Comparison of ENCODE assay signal across 15 cellular contexts in the genomic region with DNA sequence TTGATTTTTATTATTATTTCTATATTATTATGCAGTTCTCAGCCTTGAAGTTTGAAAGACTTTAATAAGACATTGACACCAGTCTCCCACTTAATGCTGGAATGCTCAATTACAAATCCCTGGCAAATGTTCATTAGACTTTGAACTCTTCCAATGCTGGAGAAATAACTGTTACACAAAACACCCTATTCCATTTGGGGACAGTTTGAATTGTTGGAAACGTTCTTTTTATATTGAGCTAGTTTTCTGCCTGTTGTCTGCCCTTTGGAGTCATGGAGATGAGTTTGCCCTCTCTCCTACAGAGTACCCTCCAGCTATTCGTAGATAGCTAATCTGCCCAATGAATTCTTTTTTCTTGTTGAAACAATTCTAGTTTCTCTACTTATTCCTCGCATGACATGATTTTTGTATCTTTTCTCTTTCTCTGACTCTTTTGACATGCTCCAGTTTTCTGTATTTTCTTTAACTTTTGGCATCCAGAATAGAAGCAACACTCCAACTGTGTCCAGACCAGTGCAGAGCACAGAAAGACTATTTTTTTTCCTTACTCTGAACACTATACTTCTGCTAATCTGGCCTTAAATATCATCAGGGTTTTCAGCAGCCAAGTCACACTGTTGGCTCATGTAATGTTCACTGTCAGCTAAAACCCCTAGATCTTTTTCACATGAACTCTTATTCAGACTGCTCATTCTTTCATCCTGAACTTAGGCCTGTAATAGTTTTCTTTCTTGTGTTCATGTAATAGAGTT.
DNase-seq lines count a peak whose midpoint lies in the region; ATAC-seq and TF ChIP-seq lines count a peak whose summit lies in the region.
"Had no signal": no experiment of that assay in that cellular context is flagged by ENCODE, and none has a peak within 500 bp of the region (broad histone marks: within the 10 kb centered on the region; RNA-seq: fewer than 3 reads in every experiment).

No MANE protein-coding gene starts in this region.

- H3K27ac ChIP-seq in Panc1 (ENCODE audit: low read length), result peak overlapping the region; percentile 51; the same call in 1 of the 2 replicates
- peak overlapping the region; percentile 71 to 96 (median 86) for H3K27ac ChIP-seq in thyroid gland
- H3K27ac ChIP-seq: cardiac muscle cell had no signal

- H3K9me3 ChIP-seq in Panc1 (ENCODE audit: control insufficient read depth, insufficient read depth, low read depth, low read length), result no peaks in the 10 kb centered on the region
- H3K9me3 ChIP-seq in thyroid gland, result no peaks in the 10 kb centered on the region

- CTCF ChIA-PET in Panc1 (lab: Charles Lee), result no interaction called here
- CTCF ChIA-PET in activated CD4-positive, alpha-beta memory T cell treated with anti-CD3 and anti-CD28 coated beads for 36 hours (lab: Charles Lee), result no interaction called here

- WGBS in thyroid gland, 2 donors, result 16 to 25% methylated on average over 3 of the region's 3 CpGs

- peak overlapping the region in 1 of 3 experiments; percentile 6 for H3K4me3 Mint-ChIP-seq in nephron
- no peak overlapping the region for H3K4me3 Mint-ChIP-seq in activated CD4-positive, alpha-beta memory T cell treated with anti-CD3 and anti-CD28 coated beads for 36 hours
- no peak overlapping the region for H3K4me3 Mint-ChIP-seq in natural killer cell treated with Interleukin-12 subunit alpha and Interleukin-12 subunit beta and Interleukin-15 and Interleukin-18, amount 100 ng/mL, for 72 hours

- peak overlapping the region; percentile 94 to 99 (median 96) for H3K27ac Mint-ChIP-seq in nephron
- H3K27ac Mint-ChIP-seq in activated CD4-positive, alpha-beta memory T cell treated with anti-CD3 and anti-CD28 coated beads for 36 hours, result no peak overlapping the region
- H3K27ac Mint-ChIP-seq in natural killer cell treated with Interleukin-12 subunit alpha and Interleukin-12 subunit beta and Interleukin-15 and Interleukin-18, amount 100 ng/mL, for 72 hours, result peak overlapping the region in 1 of 2 donors; percentile 72

- no peaks in the 10 kb centered on the region for H3K27me3 Mint-ChIP-seq in nephron (ENCODE audit: low read depth)
- no peaks in the 10 kb centered on the region for H3K27me3 Mint-ChIP-seq in activated CD4-positive, alpha-beta memory T cell treated with anti-CD3 and anti-CD28 coated beads for 36 hours
- H3K27me3 Mint-ChIP-seq in natural killer cell treated with Interleukin-12 subunit alpha and Interleukin-12 subunit beta and Interleukin-15 and Interleukin-18, amount 100 ng/mL, for 72 hours, result peaks cover 0 to 3% of the 10 kb centered on the region in 2 donors
- H3K27me3 Mint-ChIP-seq: CD4-positive, alpha-beta memory T cell had no signal

- no peaks in the 10 kb centered on the region for H3K4me1 ChIP-seq in Panc1 (ENCODE audit: control insufficient read depth, insufficient read depth, low read length)
- peaks cover 30 to 42% of the 10 kb centered on the region in 2 donors for H3K4me1 ChIP-seq in thyroid gland

- H3K36me3 ChIP-seq in Panc1 (ENCODE audit: control insufficient read depth, insufficient read depth, low read length) (no peaks in the 10 kb centered on the region), thyroid gland (no peaks in the 10 kb centered on the region)
- H3K36me3 ChIP-seq: cardiac muscle cell had no signal

- TF ChIP-seq POLR2A in thyroid gland (IDR thresholded peaks at IDR 0.05), result no peak

- H3K4me1 Mint-ChIP-seq in nephron, result peaks cover 58% of the 10 kb centered on the region
- peaks cover 8% of the 10 kb centered on the region for H3K4me1 Mint-ChIP-seq in activated CD4-positive, alpha-beta memory T cell treated with anti-CD3 and anti-CD28 coated beads for 36 hours (ENCODE audit: low read depth)
- peaks cover 6 to 12% of the 10 kb centered on the region in 2 donors for H3K4me1 Mint-ChIP-seq in natural killer cell treated with Interleukin-12 subunit alpha and Interleukin-12 subunit beta and Interleukin-15 and Interleukin-18, amount 100 ng/mL, for 72 hours (ENCODE audit: low read depth in 2 of 2)

- intact Hi-C loops in Panc1 (cut with micrococcal nuclease; ENCODE audit: unreplicated experiment), result no loop called here
- intact Hi-C loops in thyroid gland (cut with DNase I), result no loop called here
- intact Hi-C loops in activated CD4-positive, alpha-beta memory T cell treated with anti-CD3 and anti-CD28 coated beads for 36 hours (cut with micrococcal nuclease), result no loop called here

- POLR2A ChIA-PET in Panc1 (lab: Charles Lee), result no interaction called here
- POLR2A ChIA-PET in activated CD4-positive, alpha-beta memory T cell treated with anti-CD3 and anti-CD28 coated beads for 36 hours (lab: Charles Lee), result no interaction called here

- H3K27me3 ChIP-seq in Panc1 (ENCODE audit: control insufficient read depth, insufficient read depth, low read length) (no peaks in the 10 kb centered on the region), thyroid gland (no peaks in the 10 kb centered on the region)
- H3K27me3 ChIP-seq: cardiac muscle cell had no signal

- in situ Hi-C loops in Panc1 (cut with HindIII; ENCODE audit: low pct_unique_long_range_greater_than_20kb, low sequenced_read_pairs), result no loop called here

- no TSS peak for BruUV-seq in Panc1 (replicated peaks; lab: Mats Ljungman, UMichigan)

- peaks cover 2% of the 10 kb centered on the region for H3K9me3 Mint-ChIP-seq in nephron
- H3K9me3 Mint-ChIP-seq in activated CD4-positive, alpha-beta memory T cell treated with anti-CD3 and anti-CD28 coated beads for 36 hours, result no peaks in the 10 kb centered on the region
- H3K9me3 Mint-ChIP-seq in natural killer cell treated with Interleukin-12 subunit alpha and Interleukin-12 subunit beta and Interleukin-15 and Interleukin-18, amount 100 ng/mL, for 72 hours, result no peaks in the 10 kb centered on the region
- H3K9me3 Mint-ChIP-seq: activated T-helper 2 cell treated with anti-CD3 and anti-CD28 coated beads, Interferon-gamma antibody, Interleukin-2, Interleukin-4, amounts not matched to agents 10 μg/mL and 5 μg/mL and 100 μg/mL, durations not matched to agents 14 hours and 24 hours and 36 hours had no signal

- no peak for TF ChIP-seq CTCF in Panc1 (IDR thresholded peaks at IDR 0.05)
- no peak for TF ChIP-seq CTCF in fibroblast of pulmonary artery (IDR thresholded peaks at IDR 0.05; ENCODE audit: low read length, missing control alignments)
- TF ChIP-seq CTCF in nephron (IDR thresholded peaks at IDR 0.05; ENCODE audit: unreplicated experiment in 3 of 3), result no peak
- TF ChIP-seq CTCF in thyroid gland (IDR thresholded peaks at IDR 0.05), result no peak

- no peak for DNase-seq in Panc1 (ENCODE audit: low read depth, low spot score)
- DNase-seq in fibroblast of pulmonary artery (ENCODE audit: low read depth), result peak; percentile 55
- DNase-seq in thyroid gland, result no peak
- DNase-seq in activated CD4-positive, alpha-beta memory T cell treated with anti-CD3 and anti-CD28 coated beads for 36 hours, result no peak
- DNase-seq in natural killer cell treated with Interleukin-12 subunit alpha and Interleukin-12 subunit beta and Interleukin-15 and Interleukin-18, amount 100 ng/mL, for 72 hours (ENCODE audit: low spot score), result no peak
- DNase-seq: activated CD4-positive, alpha-beta T cell treated with anti-CD3 and anti-CD28 coated beads for 4 hours; CD4-positive, alpha-beta memory T cell; left colon; NCI-H2081 treated with DMSO at 0.1 percent for 48 hours had no signal

- ATAC-seq in Panc1, result no peak
- ATAC-seq in natural killer cell treated with Interleukin-12 subunit alpha and Interleukin-12 subunit beta and Interleukin-15 and Interleukin-18, amount 100 ng/mL, for 72 hours, result no peak
- ATAC-seq in GM21723 (IDR thresholded peaks at IDR 0.05; ENCODE audit: unreplicated experiment), result no peak
- ATAC-seq in HG02981 (IDR thresholded peaks at IDR 0.05; ENCODE audit: unreplicated experiment), result no peak
- ATAC-seq: K562, left colon had no signal

- H3K4me3 ChIP-seq in Panc1 (ENCODE audit: low read depth in 2 of 2, low read length in 2 of 2) (no peak overlapping the region), fibroblast of pulmonary artery (replicated peaks; ENCODE audit: low read depth, low read length) (no peak overlapping the region), thyroid gland (replicated peaks in 1 of 3) (no peak overlapping the region)
- H3K4me3 ChIP-seq: cardiac muscle cell, K562 had no signal

- peaks cover 3% of the 10 kb centered on the region for H3K36me3 Mint-ChIP-seq in nephron (ENCODE audit: low read depth)
- H3K36me3 Mint-ChIP-seq in activated CD4-positive, alpha-beta memory T cell treated with anti-CD3 and anti-CD28 coated beads for 36 hours, result no peaks in the 10 kb centered on the region
- no peaks in the 10 kb centered on the region for H3K36me3 Mint-ChIP-seq in natural killer cell treated with Interleukin-12 subunit alpha and Interleukin-12 subunit beta and Interleukin-15 and Interleukin-18, amount 100 ng/mL, for 72 hours
